Comparison of ENCODE assay signal across 8 cellular contexts in the genomic region with DNA sequence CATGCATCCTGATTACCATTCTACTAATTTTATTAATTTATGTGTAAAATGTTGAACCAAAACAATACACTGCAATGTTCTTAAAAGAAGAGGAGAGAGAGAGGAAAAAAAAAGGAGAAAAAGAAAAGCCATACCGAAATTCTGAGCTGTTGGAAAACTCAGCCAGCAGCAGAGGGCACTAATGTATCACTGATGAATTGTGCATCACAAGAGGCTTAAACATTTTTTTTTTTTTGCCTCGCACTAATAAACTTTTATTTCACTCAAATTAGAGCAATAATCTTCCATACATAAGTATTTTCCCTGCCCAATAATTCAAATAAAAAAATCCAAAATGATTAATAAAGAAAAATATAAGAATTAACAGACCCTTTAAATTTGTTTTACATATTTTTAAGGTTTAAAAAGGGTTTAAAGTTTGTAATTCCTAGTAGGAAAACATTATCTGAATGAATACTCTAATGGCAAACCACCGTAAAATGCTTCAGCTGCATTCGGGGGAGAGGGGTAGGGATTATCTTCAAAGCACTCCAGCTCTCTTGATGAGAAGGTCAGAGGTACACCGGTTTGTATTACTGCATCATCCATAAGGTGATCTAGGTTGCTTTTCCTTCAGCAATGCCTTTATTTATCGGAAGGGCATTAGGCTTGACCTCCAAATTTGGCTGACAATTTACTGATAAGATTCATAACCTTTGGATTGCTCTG. TPM values are rescaled to one million over a fixed set of nuclear protein-coding genes. Genes with fewer than 3 reads are reported as not detected.
DNase-seq lines count a peak whose midpoint lies in the region; ATAC-seq and TF ChIP-seq lines count a peak whose summit lies in the region.

No MANE protein-coding gene starts in this region.

- DNase-seq in NCI-H1436 (lab: John Stamatoyannopoulos, UW) (peak; percentile 15), NCI-H1436 treated with DMSO at 0.1 percent for 48 hours (lab: John Stamatoyannopoulos, UW) (no peak), HL-60 (ENCODE audit: low read depth in 1 of 2, low spot score in 1 of 2) (peak in 1 of 2 experiments; percentile 43), RKO (ENCODE audit: low spot score) (peak; percentile 40), esophagus muscularis mucosa (ENCODE audit: extremely low spot score) (no peak), trophoblast cell (peak; percentile 7 to 69)

- no peak overlapping the region for H3K23ac ChIP-seq in trophoblast cell (ENCODE audit: low read length)

- H3K9me3 ChIP-seq in esophagus muscularis mucosa (no peaks in the 10 kb centered on the region), trophoblast cell (ENCODE audit: insufficient read depth, low read depth, low read length) (no peaks in the 10 kb centered on the region)

- H4K12ac ChIP-seq in trophoblast cell (ENCODE audit: low read depth, low read length): no peak overlapping the region

- no peaks in the 10 kb centered on the region for H3K27me3 ChIP-seq in HL-60 (ENCODE audit: insufficient read depth, poor library complexity, severe bottlenecking)
- H3K27me3 ChIP-seq in esophagus muscularis mucosa: no peaks in the 10 kb centered on the region
- no peaks in the 10 kb centered on the region for H3K27me3 ChIP-seq in trophoblast cell (ENCODE audit: insufficient read depth, low read length)

- H3K9ac ChIP-seq in trophoblast cell (ENCODE audit: low read length): no peak overlapping the region

- intact Hi-C loops in esophagus muscularis mucosa (cut with DNase I): loop anchor here (10.0 kb wide), 2 partner anchors 361 to 1181 kb away; no protein-coding TSS in a partner anchor

- no peak overlapping the region for H4K91ac ChIP-seq in trophoblast cell (ENCODE audit: low read depth, low read length)

- no peak overlapping the region for H4K8ac ChIP-seq in trophoblast cell (ENCODE audit: low read depth, low read length)

- H3K4me1 ChIP-seq in esophagus muscularis mucosa (peaks cover 7 to 22% (median 15%) of the 10 kb centered on the region in 4 donors), trophoblast cell (ENCODE audit: control insufficient read depth in 1 of 2, insufficient read depth in 2 of 2, low read length in 2 of 2) (peaks cover 0 to 3% of the 10 kb centered on the region in 2 experiments)

- WGBS in esophagus muscularis mucosa: 33% methylated on average over 6 of the region's 6 CpGs
- no CpG with 5 or more reads among the region's 6 CpGs for WGBS in trophoblast cell (ENCODE audit: extremely low coverage, insufficient coverage, insufficient read length)

- TF ChIP-seq POLR2A in esophagus muscularis mucosa (IDR thresholded peaks at IDR 0.05; ENCODE audit: low read depth): no peak

- ATAC-seq in GM19328 (IDR thresholded peaks at IDR 0.05; ENCODE audit: unreplicated experiment): no peak
- no peak for ATAC-seq in GM18520 (IDR thresholded peaks at IDR 0.05; ENCODE audit: unreplicated experiment)

- H3K79me1 ChIP-seq in trophoblast cell (ENCODE audit: low read length): no peaks in the 10 kb centered on the region

- peak; percentile 33 for TF ChIP-seq CTCF in HL-60 (IDR thresholded peaks at IDR 0.05; ENCODE audit: insufficient read depth, low read length)
- peak; percentile 57 to 70 (median 70) for TF ChIP-seq CTCF in esophagus muscularis mucosa (IDR thresholded peaks at IDR 0.05)

- H2AFZ ChIP-seq in trophoblast cell (ENCODE audit: insufficient read depth, low read length, poor library complexity): no peak overlapping the region

- no peak overlapping the region for H3K27ac ChIP-seq in HL-60 (replicated peaks)
- no peak overlapping the region for H3K27ac ChIP-seq in esophagus muscularis mucosa (replicated peaks in 1 of 4)
- H3K27ac ChIP-seq in trophoblast cell (ENCODE audit: low read depth, low read length): no peak overlapping the region

- no peak overlapping the region for H3K4ac ChIP-seq in trophoblast cell (ENCODE audit: low read depth, low read length)

- H3K4me2 ChIP-seq in trophoblast cell (ENCODE audit: low read length): no peak overlapping the region

- no peak overlapping the region for H2BK120ac ChIP-seq in trophoblast cell (ENCODE audit: insufficient read depth, low read length, poor library complexity)

- H3K14ac ChIP-seq in trophoblast cell (ENCODE audit: low read length): no peak overlapping the region

- no peak for TF ChIP-seq EP300 in esophagus muscularis mucosa (IDR thresholded peaks at IDR 0.05)

- H3K36me3 ChIP-seq in esophagus muscularis mucosa (no peaks in the 10 kb centered on the region), trophoblast cell (ENCODE audit: control insufficient read depth in 1 of 2, insufficient read depth in 2 of 2, low read length in 2 of 2) (no peaks in the 10 kb centered on the region)

- H2BK12ac ChIP-seq in trophoblast cell (ENCODE audit: low read length): no peak overlapping the region

- H3K79me2 ChIP-seq in trophoblast cell (ENCODE audit: control insufficient read depth, insufficient read depth, low read length, poor library complexity): no peaks in the 10 kb centered on the region

- H3K4me3 ChIP-seq in HL-60 (replicated peaks; ENCODE audit: insufficient read depth, low read length) (no peak overlapping the region), esophagus muscularis mucosa (no peak overlapping the region), trophoblast cell (ENCODE audit: low read depth, low read length) (no peak overlapping the region)

- H2AK5ac ChIP-seq in trophoblast cell (ENCODE audit: low read length): no peak overlapping the region

- no peak overlapping the region for H3K18ac ChIP-seq in trophoblast cell (ENCODE audit: low read length)

- no peak overlapping the region for H2BK5ac ChIP-seq in trophoblast cell (ENCODE audit: low read depth, low read length, poor library complexity)

RNA-seq across cellular contexts. Expression of a gene that starts 41.9 kb away (rescaled TPM):
- 10 to 100 TPM; 10.3 to 17.9 (median 14.8) TPM for total RNA-seq in esophagus muscularis mucosa
- polyA plus RNA-seq in trophoblast cell (2013): 2.7 and 3.4 TPM in 2 replicates

Comparison
In these comparisons a context has a peak if more than half of its experiments do, and no peak if none do; other contexts are left out.
1. DNase-seq: peak in NCI-H1436 (single experiment), RKO (single experiment) and trophoblast cell (2 of 2); none in NCI-H1436 treated with DMSO at 0.1 percent for 48 hours (single experiment) and esophagus muscularis mucosa (single experiment).